In genomic region chr1:94805912-94806311, GRCh38 we compare ENCODE assay signal across 8 cellular contexts. TPM values are rescaled to one million over a fixed set of nuclear protein-coding genes. Genes with fewer than 3 reads are reported as not detected.
DNase-seq lines count a peak whose midpoint lies in the region; ATAC-seq, FAIRE-seq and TF ChIP-seq lines count a peak whose summit lies in the region.

No MANE protein-coding gene starts in this region.

- H3K79me2 ChIP-seq in hepatocyte: peaks cover 22% of the 10 kb centered on the region

- TF ChIP-seq CTCF in CD14-positive monocyte (IDR thresholded peaks at IDR 0.05) (peak; percentile 100), astrocyte of the cerebellum (IDR thresholded peaks at IDR 0.05; ENCODE audit: low read depth, low read length, missing control alignments) (peak; percentile 97), hepatocyte (IDR thresholded peaks at IDR 0.05; ENCODE audit: poor library complexity) (peak; percentile 97)

- peak overlapping the region in 2 of 7 donors; percentile 64 to 70 for H3K27ac Mint-ChIP-seq in CD14-positive monocyte
- peak overlapping the region in 1 of 2 donors; percentile 68 for H3K27ac Mint-ChIP-seq in T-cell

- POLR2A ChIA-PET in T-cell (lab: Charles Lee): no interaction called here

- H2AFZ ChIP-seq in hepatocyte: no peak overlapping the region

- no peak overlapping the region for H3K4me3 Mint-ChIP-seq in CD14-positive monocyte
- H3K4me3 Mint-ChIP-seq in T-cell: no peak overlapping the region

- peak overlapping the region; percentile 47 for H3K4me2 ChIP-seq in hepatocyte

- H3K27me3 Mint-ChIP-seq in CD14-positive monocyte (ENCODE audit: low read depth in 3 of 3) (peaks cover 0 to 9% (median 4%) of the 10 kb centered on the region in 3 donors), T-cell (peaks cover 3 to 9% of the 10 kb centered on the region in 2 donors)

- no peaks in the 10 kb centered on the region for H4K20me1 ChIP-seq in hepatocyte (ENCODE audit: insufficient read depth, poor library complexity, severe bottlenecking)

- H3K27me3 ChIP-seq in hepatocyte (no peaks in the 10 kb centered on the region), small intestine (ENCODE audit: control insufficient read depth in 2 of 2, insufficient read depth in 2 of 2, low read length in 2 of 2) (no peaks in the 10 kb centered on the region)

- H3K36me3 Mint-ChIP-seq in CD14-positive monocyte (no peaks in the 10 kb centered on the region), T-cell (no peaks in the 10 kb centered on the region)

- FAIRE-seq in GM19239 (lab: Jason Lieb, UNC) (peak; percentile 90), small intestine (lab: Jason Lieb, UNC) (no peak)

- H3K9me3 Mint-ChIP-seq in CD14-positive monocyte (no peaks in the 10 kb centered on the region), T-cell (no peaks in the 10 kb centered on the region)

- ATAC-seq in T-cell (replicated peaks in 1 of 4): peak; percentile 31 to 60 (median 56)

- H3K9me3 ChIP-seq in hepatocyte (ENCODE audit: low read depth): no peaks in the 10 kb centered on the region
- no peaks in the 10 kb centered on the region for H3K9me3 ChIP-seq in small intestine (ENCODE audit: control insufficient read depth, low read depth)

- intact Hi-C loops in CD14-positive monocyte (cut with micrococcal nuclease): loop anchor here (2.0 to 10.0 kb wide), 3 partner anchors 281 to 325 kb away; no protein-coding TSS in a partner anchor

- H3K4me3 ChIP-seq in astrocyte of the cerebellum (ENCODE audit: low read depth, low read length) (no peak overlapping the region), hepatocyte (no peak overlapping the region), small intestine (ENCODE audit: low read depth in 1 of 2, low read length in 2 of 2) (no peak overlapping the region)

- 33% methylated on average over 4 of the region's 4 CpGs for WGBS in hepatocyte (ENCODE audit: low lambda C conversion rate, missing lambda C conversion rate)
- WGBS in small intestine, 3 donors: 19 to 28% (median 20%) methylated on average over 4 of the region's 4 CpGs

- H3K4me1 ChIP-seq in hepatocyte (ENCODE audit: insufficient read depth): peaks cover 70% of the 10 kb centered on the region
- H3K4me1 ChIP-seq in small intestine (ENCODE audit: control insufficient read depth in 2 of 2, insufficient read depth in 1 of 2, low read depth in 1 of 2, low read length in 1 of 2): peaks cover 0 to 3% of the 10 kb centered on the region in 2 donors

- H3K36me3 ChIP-seq in hepatocyte (replicated peaks; ENCODE audit: insufficient read depth, low read depth) (no peaks in the 10 kb centered on the region), small intestine (ENCODE audit: control insufficient read depth in 2 of 2, insufficient read depth in 2 of 2, low read length in 2 of 2) (no peaks in the 10 kb centered on the region)

- H3K27ac ChIP-seq in hepatocyte (peak overlapping the region; percentile 76), small intestine (ENCODE audit: low read depth in 1 of 2, low read length in 1 of 2) (no peak overlapping the region)

- DNase-seq in CD14-positive monocyte (ENCODE audit: low spot score) (peak; percentile 49), GM19239 (ENCODE audit: insufficient read length, low spot score) (peak; percentile 28), Kasumi-1 (lab: John Stamatoyannopoulos, UW) (peak; percentile 51 to 58), T-cell (peak in 29 of 34 experiments; percentile 7 to 48 (median 28)), astrocyte of the cerebellum (ENCODE audit: low read depth) (peak; percentile 27), hepatocyte (ENCODE audit: low spot score) (peak; percentile 71), small intestine (peak; percentile 52), 8988T (no peak)

- CTCF ChIA-PET in T-cell (lab: Charles Lee): interaction anchor here (0.6 to 2.8 kb wide), 14 partner anchors 9 to 1451 kb away, joined by 3 to 28 read pairs (median 4); no protein-coding TSS in a partner anchor

- in situ Hi-C loops in astrocyte of the cerebellum (cut with HindIII; ENCODE audit: low sequenced_read_pairs): no loop called here

- no peaks in the 10 kb centered on the region for H3K9me2 ChIP-seq in hepatocyte (replicated peaks; ENCODE audit: insufficient read depth)

- peaks cover 25% of the 10 kb centered on the region for H3K4me1 Mint-ChIP-seq in CD14-positive monocyte
- H3K4me1 Mint-ChIP-seq in T-cell: peaks cover 7 to 25% (median 14%) of the 10 kb centered on the region in 3 donors

RNA-seq across cellular contexts. Expression of gene SLC44A3, which starts 14.2 kb away (rescaled TPM):
- not detected for polyA plus RNA-seq in CD14-positive monocyte
- under 1 TPM in 4 of 5 donors, not detected in 1; 0.30 to 0.99 (median 0.74) TPM for total RNA-seq in T-cell
- 55.3 and 70.2 TPM in 2 replicates for total RNA-seq in hepatocyte
- 49.4 and 51.5 TPM in 2 replicates for polyA plus RNA-seq in hepatocyte
- polyA plus RNA-seq in small intestine: 10 to 100 TPM in 2 of 3 donors, 1 to 10 TPM in 1; 9.5 to 28.3 (median 10.7) TPM

Comparison
In these comparisons a context has a peak if more than half of its experiments do, and no peak if none do; other contexts are left out.
1. RNA of gene SLC44A3, which starts 14.2 kb away (polyA plus RNA-seq): 49.4 to 51.5 TPM in hepatocyte and 9.5 to 28.3 TPM in small intestine; not detected in CD14-positive monocyte; every median in the first group is over 10 times any median in the second.
2. Peak in every context shown above with its lines, with median percentiles within 50 percentile points of each other: CTCF ChIP-seq.